In genomic region chr7:128932862-128933821, GRCh38 we compare ENCODE assay signal across 9 cellular contexts. TPM values are rescaled to one million over a fixed set of nuclear protein-coding genes. Genes with fewer than 3 reads are reported as not detected.
DNase-seq lines count a peak whose midpoint lies in the region; ATAC-seq and TF ChIP-seq lines count a peak whose summit lies in the region.
"Had no signal": no experiment of that assay in that cellular context is flagged by ENCODE, and none has a peak within 500 bp of the region (broad histone marks: within the 10 kb centered on the region; RNA-seq: fewer than 3 reads in every experiment).

No MANE protein-coding gene starts in this region.

- TF ChIP-seq CTCF in ovary (IDR thresholded peaks at IDR 0.05), result no peak

- H3K4me3 Mint-ChIP-seq in activated T-helper 17 cell treated with anti-CD3 and anti-CD28 coated beads, Interleukin-2, amount 50 U/mL, for 72 hours, result peak overlapping the region; percentile 79
- H3K4me3 Mint-ChIP-seq in natural killer cell treated with Interleukin-12 subunit alpha and Interleukin-12 subunit beta and Interleukin-15 and Interleukin-18, amount 100 ng/mL, for 72 hours, result peak overlapping the region; percentile 73

- H3K4me3 ChIP-seq in ovary, result no peak overlapping the region

- H3K9me3 ChIP-seq in ovary, result no peaks in the 10 kb centered on the region

- H3K4me1 ChIP-seq in ovary (ENCODE audit: insufficient read depth), result no peaks in the 10 kb centered on the region

- DNase-seq in natural killer cell treated with Interleukin-12 subunit alpha and Interleukin-12 subunit beta and Interleukin-15 and Interleukin-18, amount 100 ng/mL, for 72 hours (ENCODE audit: low spot score), result no peak
- DNase-seq in ovary (no peak), GM19240 (ENCODE audit: insufficient read length, low spot score) (no peak), D341Med (ENCODE audit: low spot score) (no peak), DMS153 treated with DMSO at 0.1 percent for 48 hours (lab: John Stamatoyannopoulos, UW; ENCODE audit: unreplicated experiment) (no peak)

- H3K27me3 Mint-ChIP-seq in activated T-helper 17 cell treated with anti-CD3 and anti-CD28 coated beads, Interleukin-2, amount 50 U/mL, for 72 hours, result no peaks in the 10 kb centered on the region
- H3K27me3 Mint-ChIP-seq in natural killer cell treated with Interleukin-12 subunit alpha and Interleukin-12 subunit beta and Interleukin-15 and Interleukin-18, amount 100 ng/mL, for 72 hours, result peaks cover 4 to 8% of the 10 kb centered on the region in 2 donors

- H3K27me3 ChIP-seq in ovary, result no peaks in the 10 kb centered on the region

- H3K27ac Mint-ChIP-seq in activated T-helper 17 cell treated with anti-CD3 and anti-CD28 coated beads, Interleukin-2, amount 50 U/mL, for 72 hours, result peak overlapping the region; percentile 85
- H3K27ac Mint-ChIP-seq in natural killer cell treated with Interleukin-12 subunit alpha and Interleukin-12 subunit beta and Interleukin-15 and Interleukin-18, amount 100 ng/mL, for 72 hours, result peak overlapping the region; percentile 9 to 76

- H3K4me1 Mint-ChIP-seq in activated T-helper 17 cell treated with anti-CD3 and anti-CD28 coated beads, Interleukin-2, amount 50 U/mL, for 72 hours, result peaks cover 11% of the 10 kb centered on the region
- peaks cover 14% of the 10 kb centered on the region in 2 donors for H3K4me1 Mint-ChIP-seq in natural killer cell treated with Interleukin-12 subunit alpha and Interleukin-12 subunit beta and Interleukin-15 and Interleukin-18, amount 100 ng/mL, for 72 hours (ENCODE audit: low read depth in 2 of 2)

- ATAC-seq in GM18505 (IDR thresholded peaks at IDR 0.05; ENCODE audit: unreplicated experiment) (no peak), HG03159 (IDR thresholded peaks at IDR 0.05; ENCODE audit: unreplicated experiment) (peak; percentile 27)
- peak; percentile 82 for ATAC-seq in activated T-helper 17 cell treated with anti-CD3 and anti-CD28 coated beads, Interleukin-2, amount 50 U/mL, for 72 hours (replicated peaks)
- ATAC-seq in natural killer cell treated with Interleukin-12 subunit alpha and Interleukin-12 subunit beta and Interleukin-15 and Interleukin-18, amount 100 ng/mL, for 72 hours, result peak; percentile 72 to 74

- 52 to 64% (median 60%) methylated on average over 18 of the region's 18 CpGs for WGBS in ovary, 3 donors

- no peak for TF ChIP-seq EP300 in ovary (IDR thresholded peaks at IDR 0.05)

- peak; percentile 64 for TF ChIP-seq POLR2A in GM18505 (IDR thresholded peaks at IDR 0.05; ENCODE audit: borderline replicate concordance, extremely low read depth, insufficient read depth, insufficient read length)
- TF ChIP-seq POLR2A in ovary (IDR thresholded peaks at IDR 0.05), result no peak

- intact Hi-C loops in ovary (cut with DNase I), result no loop called here

- no peaks in the 10 kb centered on the region for H3K36me3 Mint-ChIP-seq in activated T-helper 17 cell treated with anti-CD3 and anti-CD28 coated beads, Interleukin-2, amount 50 U/mL, for 72 hours (ENCODE audit: low read depth)
- H3K36me3 Mint-ChIP-seq in natural killer cell treated with Interleukin-12 subunit alpha and Interleukin-12 subunit beta and Interleukin-15 and Interleukin-18, amount 100 ng/mL, for 72 hours, result no peaks in the 10 kb centered on the region

- H3K36me3 ChIP-seq in ovary, result no peaks in the 10 kb centered on the region

- peaks cover 3% of the 10 kb centered on the region for H3K9me3 Mint-ChIP-seq in activated T-helper 17 cell treated with anti-CD3 and anti-CD28 coated beads, Interleukin-2, amount 50 U/mL, for 72 hours
- no peaks in the 10 kb centered on the region for H3K9me3 Mint-ChIP-seq in natural killer cell treated with Interleukin-12 subunit alpha and Interleukin-12 subunit beta and Interleukin-15 and Interleukin-18, amount 100 ng/mL, for 72 hours

- H3K27ac ChIP-seq in ovary, result no peak overlapping the region

RNA-seq across cellular contexts. Expression of gene IRF5, which starts 4.6 kb away (rescaled TPM):
- 10 to 100 TPM; 22.5 to 25.4 TPM for total RNA-seq in activated T-helper 17 cell treated with anti-CD3 and anti-CD28 coated beads, Interleukin-2, amount 50 U/mL, for 72 hours
- 10 to 100 TPM; 26.5 to 43.4 TPM for total RNA-seq in natural killer cell treated with Interleukin-12 subunit alpha and Interleukin-12 subunit beta and Interleukin-15 and Interleukin-18, amount 100 ng/mL, for 72 hours
- 1 to 10 TPM; 2.2 to 6.5 (median 3.1) TPM for total RNA-seq in ovary
- polyA plus RNA-seq in ovary, result 1 to 10 TPM; 2.1 to 2.2 TPM
- polyA plus RNA-seq: fibroblast of lung had no signal

RNA-seq across cellular contexts. Expression of gene KCP, which starts 22.6 kb away (rescaled TPM):
- 1 to 10 TPM in 1 of 2 donors, under 1 TPM in 1; 0.09 to 1.0 TPM for total RNA-seq in activated T-helper 17 cell treated with anti-CD3 and anti-CD28 coated beads, Interleukin-2, amount 50 U/mL, for 72 hours
- 1 to 10 TPM in 1 of 2 donors, under 1 TPM in 1; 0.17 to 1.1 TPM for total RNA-seq in natural killer cell treated with Interleukin-12 subunit alpha and Interleukin-12 subunit beta and Interleukin-15 and Interleukin-18, amount 100 ng/mL, for 72 hours
- 1 to 10 TPM in 1 of 7 donors, under 1 TPM in 3, not detected in 3; 0.15 to 1.8 (median 0.21) TPM for total RNA-seq in ovary
- polyA plus RNA-seq in ovary, result under 1 TPM in 1 of 2 donors, not detected in 1; 0.05 TPM
